Comparison of ENCODE assay signal across 17 cellular contexts in the genomic region with DNA sequence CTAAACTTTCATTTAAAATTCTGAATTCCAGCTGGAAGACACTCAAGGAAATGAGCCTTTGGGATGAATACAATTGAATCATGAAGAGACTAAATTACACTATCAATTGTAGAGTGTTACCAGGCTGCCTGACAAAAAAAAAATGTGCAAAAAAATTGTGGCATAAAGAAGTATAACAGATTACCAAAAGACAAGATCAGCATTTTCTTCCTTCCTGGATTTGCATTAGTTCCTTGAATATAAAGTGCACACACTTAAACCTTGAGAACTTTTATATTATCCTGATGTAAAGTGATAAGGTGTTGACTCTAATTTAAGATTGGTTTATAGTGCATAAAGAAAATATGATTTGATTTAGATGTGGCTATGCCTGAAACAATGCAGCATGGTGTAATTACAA.
DNase-seq lines count a peak whose midpoint lies in the region; ATAC-seq, FAIRE-seq and TF ChIP-seq lines count a peak whose summit lies in the region.
"Had no signal": no experiment of that assay in that cellular context is flagged by ENCODE, and none has a peak within 500 bp of the region (broad histone marks: within the 10 kb centered on the region; RNA-seq: fewer than 3 reads in every experiment).

No MANE protein-coding gene starts in this region.

- TF ChIP-seq EP300 in HepG2 (IDR thresholded peaks at IDR 0.05; ENCODE audit: low read depth in 2 of 2, low read length in 2 of 2): no peak
- TF ChIP-seq EP300 in HepG2 (CRISPR knock-in tag; IDR thresholded peaks at IDR 0.05; ENCODE audit: borderline replicate concordance): no peak
- no peak for TF ChIP-seq EP300 in gastroesophageal sphincter (IDR thresholded peaks at IDR 0.05)

- no peak for TF ChIP-seq RAD21 in HepG2 (CRISPR knock-in tag; IDR thresholded peaks at IDR 0.05)

- no TSS peak for BruUV-seq in HepG2 (replicated peaks; lab: Mats Ljungman, UMichigan)

- no peaks in the 10 kb centered on the region for H3K79me2 ChIP-seq in HepG2 (ENCODE audit: insufficient read depth, low read length)

- H3K9ac ChIP-seq in HepG2 (ENCODE audit: insufficient read depth, low read depth, low read length): no peak overlapping the region

- DNase-seq in HepG2 (ENCODE audit: low spot score) (no peak), right lobe of liver (no peak), psoas muscle (no peak), uterus (no peak), SK-N-DZ (ENCODE audit: low spot score) (no peak)
- DNase-seq: C1 segment of cervical spinal cord, DMS79 treated with DMSO at 0.1 percent for 48 hours, H7, HFFc6, NCI-H1105, NCI-H1694, NCI-H2081 treated with DMSO at 0.1 percent for 48 hours had no signal

- no peak for FAIRE-seq in HepG2 (lab: Jason Lieb, UNC)

- H3K4me3 ChIP-seq in HepG2 (replicated peaks in 1 of 3; ENCODE audit: insufficient read depth in 1 of 3, low read depth in 2 of 3, low read length in 3 of 3): no peak overlapping the region
- no peak overlapping the region for H3K4me3 ChIP-seq in right lobe of liver
- no peak overlapping the region for H3K4me3 ChIP-seq in gastroesophageal sphincter
- no peak overlapping the region for H3K4me3 ChIP-seq in psoas muscle
- no peak overlapping the region for H3K4me3 ChIP-seq in uterus
- H3K4me3 ChIP-seq: SJSA1 had no signal

- H3K4me1 ChIP-seq in HepG2 (ENCODE audit: insufficient read depth, low read length) (no peaks in the 10 kb centered on the region), right lobe of liver (no peaks in the 10 kb centered on the region), gastroesophageal sphincter (peaks cover 0 to 41% (median 2%) of the 10 kb centered on the region in 3 donors), psoas muscle (peaks cover 26% of the 10 kb centered on the region), uterus (peaks cover 0 to 3% of the 10 kb centered on the region in 2 donors)

- no peak for ATAC-seq in HepG2
- no peak for ATAC-seq in right lobe of liver
- ATAC-seq in gastroesophageal sphincter: no peak
- ATAC-seq in psoas muscle: no peak
- no peak for ATAC-seq in GM18858 (IDR thresholded peaks at IDR 0.05; ENCODE audit: unreplicated experiment)
- ATAC-seq in HG03354 (IDR thresholded peaks at IDR 0.05; ENCODE audit: poor library complexity, severe bottlenecking, unreplicated experiment): no peak
- ATAC-seq: Panc1 had no signal

- H3K4me2 ChIP-seq in HepG2 (ENCODE audit: low read depth, low read length): no peak overlapping the region

- no peak overlapping the region for H2AFZ ChIP-seq in HepG2 (ENCODE audit: low read length)

- POLR2A ChIA-PET in HepG2 (lab: Yijun Ruan, JAX): no interaction called here

- H3K27me3 ChIP-seq in HepG2 (ENCODE audit: control insufficient read depth in 1 of 2, insufficient read depth in 2 of 2, low read length in 2 of 2) (peaks cover 0 to 15% of the 10 kb centered on the region in 2 experiments; a peak in 2 of 5 replicates), right lobe of liver (no peaks in the 10 kb centered on the region), gastroesophageal sphincter (no peaks in the 10 kb centered on the region), psoas muscle (ENCODE audit: insufficient read depth in 3 of 3, low read length in 2 of 3) (no peaks in the 10 kb centered on the region), uterus (no peaks in the 10 kb centered on the region)
- H3K27me3 ChIP-seq: SJSA1 had no signal

- TF ChIP-seq CTCF in HepG2 (CRISPR knock-in tag; IDR thresholded peaks at IDR 0.05) (no peak), right lobe of liver (IDR thresholded peaks at IDR 0.05) (no peak), gastroesophageal sphincter (IDR thresholded peaks at IDR 0.05) (no peak), psoas muscle (IDR thresholded peaks at IDR 0.05) (no peak), uterus (IDR thresholded peaks at IDR 0.05) (no peak)

- H3K36me3 ChIP-seq in HepG2 (replicated peaks in 1 of 2; ENCODE audit: control insufficient read depth in 1 of 2, insufficient read depth in 2 of 2, low read length in 2 of 2) (no peaks in the 10 kb centered on the region), right lobe of liver (no peaks in the 10 kb centered on the region), gastroesophageal sphincter (no peaks in the 10 kb centered on the region), psoas muscle (ENCODE audit: insufficient read depth in 1 of 2, low read depth in 1 of 2) (no peaks in the 10 kb centered on the region), uterus (no peaks in the 10 kb centered on the region)
- H3K36me3 ChIP-seq: SJSA1 had no signal

- no peak for TF ChIP-seq POLR2A in HepG2 (IDR thresholded peaks at IDR 0.05; ENCODE audit: insufficient read depth in 1 of 2, low read depth in 2 of 2, low read length in 2 of 2)
- no peak for TF ChIP-seq POLR2A in right lobe of liver (IDR thresholded peaks at IDR 0.05)
- no peak for TF ChIP-seq POLR2A in gastroesophageal sphincter (IDR thresholded peaks at IDR 0.05)
- no peak for TF ChIP-seq POLR2A in uterus (IDR thresholded peaks at IDR 0.05)

- in situ Hi-C loops in HepG2 (cut with HindIII; ENCODE audit: extremely low pct_ligation_motif_present, low pct_unique_long_range_greater_than_20kb): no loop called here

- H3K9me3 ChIP-seq in HepG2 (ENCODE audit: low read length): no peaks in the 10 kb centered on the region
- H3K9me3 ChIP-seq in right lobe of liver: no peaks in the 10 kb centered on the region
- H3K9me3 ChIP-seq in gastroesophageal sphincter: no peaks in the 10 kb centered on the region
- no peaks in the 10 kb centered on the region for H3K9me3 ChIP-seq in psoas muscle
- no peaks in the 10 kb centered on the region for H3K9me3 ChIP-seq in uterus
- H3K9me3 ChIP-seq: SJSA1 had no signal

- CTCF ChIA-PET in HepG2 (lab: Yijun Ruan, JAX; ENCODE audit: low intra/inter-chr PET ratio, low total read pairs): no interaction called here

- H4K20me1 ChIP-seq in HepG2 (ENCODE audit: insufficient read depth, low read length): no peaks in the 10 kb centered on the region

- H3K27ac ChIP-seq in HepG2 (ENCODE audit: extremely low read length, insufficient read depth, low read length) (no peak overlapping the region), right lobe of liver (no peak overlapping the region), gastroesophageal sphincter (peak overlapping the region; percentile 77 to 85 (median 82)), psoas muscle (peak overlapping the region; percentile 42), uterus (peak overlapping the region; percentile 76 to 92)
- H3K27ac ChIP-seq: SJSA1 had no signal

- intact Hi-C loops in HepG2 (cut with micrococcal nuclease; ENCODE audit: unreplicated experiment): no loop called here
- intact Hi-C loops in right lobe of liver (cut with DNase I): no loop called here
- intact Hi-C loops in psoas muscle (cut with DNase I): no loop called here
- intact Hi-C loops in uterus (cut with DNase I; ENCODE audit: low total_unique reads): no loop called here

TF ChIP-seq in HepG2, 621 proteins besides CTCF, POLR2A, EP300 and RAD21:
- TF ChIP-seq MAFF (IDR thresholded peaks at IDR 0.05; ENCODE audit: low read depth, low read length) (peak; percentile 56; the same call in 1 of the 2 replicates), KDM5A (IDR thresholded peaks at IDR 0.05; ENCODE audit: borderline replicate concordance, low read length) (no peak), MAFK (conservative IDR thresholded peaks at IDR 0.05 in 1 of 2, IDR thresholded peaks at IDR 0.05 in 1 of 2; ENCODE audit: low read length in 2 of 2) (peak; percentile 45 to 72; a peak in 3 of 4 replicates)
TF ChIP-seq in HepG2: peak in this region for 2.

Comparison
In these comparisons a context has a peak if more than half of its experiments do, and no peak if none do; other contexts are left out.
1. H3K27ac ChIP-seq: peak in gastroesophageal sphincter (4 of 4), psoas muscle (single experiment) and uterus (2 of 2); none in HepG2 (single experiment) and right lobe of liver (0 of 3).